18 cellular contexts compared by ENCODE assay signal in the genomic region with DNA sequence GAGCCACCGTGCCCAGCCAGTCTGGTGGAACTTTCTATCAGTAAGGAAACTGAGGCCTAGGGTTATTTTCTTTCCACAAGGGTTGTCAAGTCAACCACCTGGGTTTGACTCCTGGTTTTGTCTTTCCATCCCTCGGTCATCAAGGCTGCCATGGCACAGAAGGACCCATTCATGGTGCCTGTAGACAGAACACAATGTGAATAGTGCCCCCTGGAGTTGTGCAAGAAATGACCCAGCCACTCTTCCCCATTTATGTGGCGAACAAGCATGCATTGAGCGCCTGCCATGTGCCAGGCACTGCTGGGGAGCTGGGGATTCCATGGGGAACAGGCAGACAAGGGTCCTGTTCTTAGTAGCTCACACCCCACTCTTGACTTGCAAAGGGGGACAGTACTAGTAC. TPM values are rescaled to one million over a fixed set of nuclear protein-coding genes. Genes with fewer than 3 reads are reported as not detected.
DNase-seq lines count a peak whose midpoint lies in the region; ATAC-seq, FAIRE-seq and TF ChIP-seq lines count a peak whose summit lies in the region.
"Had no signal": no experiment of that assay in that cellular context is flagged by ENCODE, and none has a peak within 500 bp of the region (broad histone marks: within the 10 kb centered on the region; RNA-seq: fewer than 3 reads in every experiment).

No MANE protein-coding gene starts in this region.

- H2AK5ac ChIP-seq in H9 (ENCODE audit: insufficient read length, low read length): no peak overlapping the region

- TF ChIP-seq RAD21 in K562 (CRISPR knock-in tag; conservative IDR thresholded peaks at IDR 0.05 in 1 of 2, IDR thresholded peaks at IDR 0.05 in 1 of 2): no peak

- WGBS in H9 (ENCODE audit: extremely low coverage, insufficient read length, low lambda C conversion rate): no CpG with 5 or more reads among the region's 4 CpGs
- WGBS in K562 (ENCODE audit: insufficient coverage, low coverage, missing lambda C conversion rate): 86% methylated on average over 4 of the region's 4 CpGs

- H2BK120ac ChIP-seq in H9 (ENCODE audit: low read depth, low read length, poor library complexity, severe bottlenecking): no peak overlapping the region

- TF ChIP-seq POLR2A in K562 (conservative IDR thresholded peaks at IDR 0.05): no peak

- H3K27ac Mint-ChIP-seq in H9 (no peak overlapping the region), neural progenitor cell (no peak overlapping the region), Caco-2 (ENCODE audit: unreplicated experiment) (no peak overlapping the region)
- H3K27ac Mint-ChIP-seq: T-helper 1 cell treated with Interleukin-12 subunit alpha and Interleukin-12 subunit beta and Interleukin-4 antibody, amounts not matched to agents 30 μg/mL and 1 μg/mL, for 36 hours had no signal

- peaks cover 4% of the 10 kb centered on the region for H3K79me1 ChIP-seq in H9 (ENCODE audit: insufficient read depth, low read depth, low read length, poor library complexity, severe bottlenecking)

- no peak overlapping the region for H4K8ac ChIP-seq in H9 (replicated peaks; ENCODE audit: insufficient read length, low read depth, low read length)

- H2AFZ ChIP-seq in H9 (ENCODE audit: low read length) (no peak overlapping the region), K562 (ENCODE audit: low read depth, low read length) (no peak overlapping the region), neural progenitor cell (replicated peaks) (no peak overlapping the region)

- DNase-seq in H9 (no peak), K562 (ENCODE audit: extremely low read depth in 1 of 4, low spot score in 3 of 4) (peak in 1 of 4 experiments; percentile 6), neural progenitor cell (ENCODE audit: low spot score) (no peak), head of caudate nucleus (no peak), SW480 (ENCODE audit: low spot score) (no peak), Caco-2 (no peak), C1 segment of cervical spinal cord (lab: John Stamatoyannopoulos, UW) (no peak)
- DNase-seq: activated gamma-delta T cell treated with Interleukin-2 at 50 U/mL for 16 hours, aorta, cortex of kidney, DMS153, natural killer cell, retina had no signal

- H2BK5ac ChIP-seq in H9 (ENCODE audit: insufficient read length, low read length): peak overlapping the region; percentile 84

- H3K36me3 ChIP-seq in BLaER1 treated with 17β-estradiol and CSF1 and Interleukin-3, amounts not matched to agents 10 nM and 100 nM: peaks cover 0 to 30% (median 15%) of the 10 kb centered on the region in 11 experiments; a peak in 13 of 22 replicates
- H3K36me3 ChIP-seq in K562 (ENCODE audit: control insufficient read depth, insufficient read depth, low read length) (peaks cover 25% of the 10 kb centered on the region; the same call in 2 of the 3 replicates), neural progenitor cell (no peaks in the 10 kb centered on the region), Caco-2 (ENCODE audit: control insufficient read depth, insufficient read depth, low read length) (no peaks in the 10 kb centered on the region; the same call in 1 of the 2 replicates)
- H3K36me3 ChIP-seq: gastroesophageal sphincter had no signal

- no peak for TF ChIP-seq EP300 in K562 (IDR thresholded peaks at IDR 0.05; ENCODE audit: low read length)

- no peak overlapping the region for H3K23ac ChIP-seq in H9 (ENCODE audit: insufficient read length, low read depth, low read length)

- TF ChIP-seq CTCF in H9 (conservative IDR thresholded peaks at IDR 0.05): peak; percentile 55; the same call in 2 of the 3 replicates
- peak in 2 of 3 experiments; percentile 21 to 57; a peak in 2 of 6 replicates for TF ChIP-seq CTCF in K562 (IDR thresholded peaks at IDR 0.05 in 2 of 3, conservative IDR thresholded peaks at IDR 0.05 in 1 of 3; ENCODE audit: insufficient read depth in 2 of 3, low read depth in 1 of 3, low read length in 3 of 3)
- TF ChIP-seq CTCF in neural progenitor cell (IDR thresholded peaks at IDR 0.05): peak; percentile 22
- no peak for TF ChIP-seq CTCF in Caco-2 (IDR thresholded peaks at IDR 0.05; ENCODE audit: insufficient read depth in 1 of 2, low read depth in 1 of 2, low read length in 1 of 2, severe bottlenecking in 1 of 2, unreplicated experiment in 1 of 2)

- peaks cover 78 to 83% (median 81%) of the 10 kb centered on the region in 10 experiments for H3K4me1 ChIP-seq in BLaER1 treated with 17β-estradiol and CSF1 and Interleukin-3, amounts not matched to agents 10 nM and 100 nM
- H3K4me1 ChIP-seq in H9 (ENCODE audit: insufficient read depth, low read length) (no peaks in the 10 kb centered on the region; the same call in 1 of the 2 replicates), K562 (replicated peaks in 1 of 2; ENCODE audit: control insufficient read depth in 2 of 2, insufficient read depth in 2 of 2, low read length in 2 of 2) (peaks cover 26 to 42% of the 10 kb centered on the region in 2 experiments), neural progenitor cell (peaks cover 17% of the 10 kb centered on the region), Caco-2 (peaks cover 9% of the 10 kb centered on the region; the same call in 1 of the 2 replicates)

- H3K14ac ChIP-seq in H9 (ENCODE audit: insufficient read depth, low read length): no peak overlapping the region

- H3K56ac ChIP-seq in H9 (ENCODE audit: insufficient read length, low read depth, low read length): no peak overlapping the region

- no peaks in the 10 kb centered on the region for H3K27me3 ChIP-seq in BLaER1 treated with 17β-estradiol and CSF1 and Interleukin-3, amounts not matched to agents 10 nM and 100 nM
- H3K27me3 ChIP-seq in H9 (ENCODE audit: insufficient read depth, low read length): no peaks in the 10 kb centered on the region
- no peaks in the 10 kb centered on the region for H3K27me3 ChIP-seq in K562 (ENCODE audit: control insufficient read depth in 2 of 2, insufficient read depth in 2 of 2, low read length in 2 of 2)
- no peaks in the 10 kb centered on the region for H3K27me3 ChIP-seq in neural progenitor cell
- no peaks in the 10 kb centered on the region for H3K27me3 ChIP-seq in Caco-2 (replicated peaks; ENCODE audit: control insufficient read depth, insufficient read depth, low read length)
- H3K27me3 ChIP-seq: gastroesophageal sphincter had no signal

- peaks cover 12 to 83% (median 79%) of the 10 kb centered on the region in 11 experiments; a peak in 21 of 22 replicates for H4K20me1 ChIP-seq in BLaER1 treated with 17β-estradiol and CSF1 and Interleukin-3, amounts not matched to agents 10 nM and 100 nM
- H4K20me1 ChIP-seq in H9 (ENCODE audit: control insufficient read depth, insufficient read depth, insufficient read length): peaks cover 6% of the 10 kb centered on the region
- H4K20me1 ChIP-seq in K562 (replicated peaks; ENCODE audit: control insufficient read depth, insufficient read depth, low read length): peaks cover 24% of the 10 kb centered on the region
- H4K20me1 ChIP-seq in neural progenitor cell (ENCODE audit: low read depth): peaks cover 80% of the 10 kb centered on the region

- H3K9me3 Mint-ChIP-seq in H9: peaks cover 0 to 2% of the 10 kb centered on the region in 2 experiments; a peak in 1 of 5 replicates
- H3K9me3 Mint-ChIP-seq in neural progenitor cell: no peaks in the 10 kb centered on the region
- no peaks in the 10 kb centered on the region for H3K9me3 Mint-ChIP-seq in Caco-2 (ENCODE audit: unreplicated experiment)
- H3K9me3 Mint-ChIP-seq: natural killer cell; T-helper 1 cell treated with Interleukin-12 subunit alpha and Interleukin-12 subunit beta and Interleukin-4 antibody, amounts not matched to agents 30 μg/mL and 1 μg/mL, for 36 hours had no signal

- H3K23me2 ChIP-seq in H9 (ENCODE audit: insufficient read length, low read depth, low read length, poor library complexity, severe bottlenecking): peaks cover 13% of the 10 kb centered on the region

- peaks cover 8% of the 10 kb centered on the region for H3K9me1 ChIP-seq in K562 (ENCODE audit: control insufficient read depth, insufficient read depth, low read length)

- CTCF ChIA-PET in K562 (lab: Yijun Ruan, JAX; ENCODE audit: low intra/inter-chr PET ratio): no interaction called here
- CTCF ChIA-PET in Caco-2 (lab: Charles Lee): no interaction called here

- H3K27me3 Mint-ChIP-seq in H9 (ENCODE audit: low read depth) (no peaks in the 10 kb centered on the region), neural progenitor cell (ENCODE audit: insufficient read depth, low read depth) (peaks cover 7% of the 10 kb centered on the region), Caco-2 (ENCODE audit: insufficient read depth, unreplicated experiment) (no peaks in the 10 kb centered on the region)

- H2BK15ac ChIP-seq in H9 (ENCODE audit: low read depth, low read length): no peak overlapping the region

- no peak overlapping the region; a peak in 1 of 5 replicates for H3K4me3 Mint-ChIP-seq in H9
- H3K4me3 Mint-ChIP-seq in neural progenitor cell: no peak overlapping the region
- no peak overlapping the region for H3K4me3 Mint-ChIP-seq in Caco-2 (ENCODE audit: unreplicated experiment)
- H3K4me3 Mint-ChIP-seq: natural killer cell; T-helper 1 cell treated with Interleukin-12 subunit alpha and Interleukin-12 subunit beta and Interleukin-4 antibody, amounts not matched to agents 30 μg/mL and 1 μg/mL, for 36 hours had no signal

- H3T11ph ChIP-seq in H9 (ENCODE audit: low read length): no peak overlapping the region

- FAIRE-seq in K562 (lab: Jason Lieb, UNC): no peak

- POLR2A ChIA-PET in K562 (lab: Yijun Ruan, JAX): interaction anchor here (0.5 to 0.8 kb wide), 2 partner anchors 10 to 201 kb away, joined by 3 to 4 read pairs; no protein-coding TSS in a partner anchor
- POLR2A ChIA-PET in Caco-2 (lab: Charles Lee): no interaction called here

- no peak overlapping the region for H3K9ac ChIP-seq in BLaER1 treated with 17β-estradiol and CSF1 and Interleukin-3, amounts not matched to agents 10 nM and 100 nM
- H3K9ac ChIP-seq in H9 (ENCODE audit: extremely low read depth, insufficient read length, low read length) (no peak overlapping the region), K562 (ENCODE audit: insufficient read depth in 1 of 2, low read depth in 2 of 2, low read length in 2 of 2) (no peak overlapping the region), neural progenitor cell (no peak overlapping the region)
- H3K9ac ChIP-seq: KMS-11 had no signal

- H3K9me3 ChIP-seq in BLaER1 treated with 17β-estradiol and CSF1 and Interleukin-3, amounts not matched to agents 10 nM and 100 nM (replicated peaks in 1 of 11): no peaks in the 10 kb centered on the region
- no peaks in the 10 kb centered on the region for H3K9me3 ChIP-seq in H9 (ENCODE audit: control insufficient read depth, low read depth, low read length)
- no peaks in the 10 kb centered on the region for H3K9me3 ChIP-seq in K562 (replicated peaks; ENCODE audit: control insufficient read depth, insufficient read depth, low read depth, low read length)
- no peaks in the 10 kb centered on the region for H3K9me3 ChIP-seq in neural progenitor cell (ENCODE audit: low read depth)
- H3K9me3 ChIP-seq in Caco-2: no peaks in the 10 kb centered on the region
- H3K9me3 ChIP-seq: gastroesophageal sphincter had no signal

- H3K79me2 ChIP-seq in H9 (ENCODE audit: insufficient read depth, low read length): peaks cover 62% of the 10 kb centered on the region
- H3K79me2 ChIP-seq in K562 (ENCODE audit: control insufficient read depth, insufficient read depth, low read length): peaks cover 92% of the 10 kb centered on the region
- H3K79me2 ChIP-seq in neural progenitor cell (ENCODE audit: low read depth): peaks cover 92% of the 10 kb centered on the region

- no TSS peak for BruUV-seq in K562 (replicated peaks; lab: Mats Ljungman, UMichigan)
- BruUV-seq in Caco-2 (replicated peaks; lab: Mats Ljungman, UMichigan): no TSS peak

- intact Hi-C loops in K562 (cut with micrococcal nuclease): no loop called here
- intact Hi-C loops in head of caudate nucleus (cut with DNase I): no loop called here
- intact Hi-C loops in Caco-2 (cut with micrococcal nuclease; ENCODE audit: unreplicated experiment): no loop called here

- H4K91ac ChIP-seq in H9 (ENCODE audit: insufficient read length, low read depth, low read length): no peak overlapping the region

- H3K4me1 Mint-ChIP-seq in H9 (peaks cover 39 to 50% of the 10 kb centered on the region in 2 experiments), neural progenitor cell (peaks cover 41% of the 10 kb centered on the region), Caco-2 (ENCODE audit: low read depth, unreplicated experiment) (peaks cover 12% of the 10 kb centered on the region)

- no peak overlapping the region for H3K4me3 ChIP-seq in BLaER1 treated with 17β-estradiol and CSF1 and Interleukin-3, amounts not matched to agents 10 nM and 100 nM
- H3K4me3 ChIP-seq in K562 (no peak overlapping the region), neural progenitor cell (no peak overlapping the region), Caco-2 (ENCODE audit: low read depth, low read length) (no peak overlapping the region)
- H3K4me3 ChIP-seq: gastroesophageal sphincter had no signal

- no peak overlapping the region for H3K27ac ChIP-seq in BLaER1 treated with 17β-estradiol and CSF1 and Interleukin-3, amounts not matched to agents 10 nM and 100 nM
- H3K27ac ChIP-seq in H9 (ENCODE audit: insufficient read length, low read depth, low read length) (no peak overlapping the region), K562 (ENCODE audit: extremely low read depth, low read depth, low read length) (no peak overlapping the region), neural progenitor cell (no peak overlapping the region)
- H3K27ac ChIP-seq: epithelial cell of prostate, gastroesophageal sphincter, KMS-11 had no signal

- H2BK20ac ChIP-seq in H9 (ENCODE audit: low read depth, low read length, poor library complexity, severe bottlenecking): no peak overlapping the region

- H3K18ac ChIP-seq in H9 (ENCODE audit: insufficient read length, low read depth, low read length): no peak overlapping the region

- no peak overlapping the region for H4K5ac ChIP-seq in H9 (ENCODE audit: insufficient read length, low read depth, low read length)

- peaks cover 11 to 22% (median 14%) of the 10 kb centered on the region in 3 experiments; a peak in 6 of 7 replicates for H3K36me3 Mint-ChIP-seq in H9 (ENCODE audit: insufficient read depth in 1 of 3, low read depth in 3 of 3)
- H3K36me3 Mint-ChIP-seq in neural progenitor cell: peaks cover 21% of the 10 kb centered on the region
- H3K36me3 Mint-ChIP-seq in Caco-2 (ENCODE audit: insufficient read depth, unreplicated experiment): peaks cover 16% of the 10 kb centered on the region
- H3K36me3 Mint-ChIP-seq: natural killer cell had no signal

- in situ Hi-C loops in K562 (cut with MboI): no loop called here

- ATAC-seq in K562: no peak
- ATAC-seq: gastroesophageal sphincter, natural killer cell had no signal

- H2BK12ac ChIP-seq in H9 (ENCODE audit: insufficient read length, low read depth, low read length): no peak overlapping the region

- peak overlapping the region; percentile 27 to 99 (median 91) for H3K4me2 ChIP-seq in BLaER1 treated with 17β-estradiol and CSF1 and Interleukin-3, amounts not matched to agents 10 nM and 100 nM
- H3K4me2 ChIP-seq in H9 (ENCODE audit: insufficient read depth, insufficient read length, low read length) (no peak overlapping the region), K562 (ENCODE audit: insufficient read depth, low read length) (0 out of 2 replicates have a peak overlapping the region, but pooled peaks have one; percentile 11), neural progenitor cell (no peak overlapping the region)

- H3F3A ChIP-seq in neural progenitor cell (ENCODE audit: low read depth): peaks cover 14% of the 10 kb centered on the region

- no peak overlapping the region for H3K4ac ChIP-seq in H9 (ENCODE audit: low read depth, low read length)

RNA-seq across cellular contexts. Expression of gene SMARCA4, which starts 4.1 kb away (rescaled TPM):
- total RNA-seq in H9 (2021) (245 and 261 TPM in 2 replicates), K562 (2014; rRNA removed) (125 and 134 TPM in 2 replicates), K562 (2014; rRNA removed; fragmentation: Illumina TruSeq; extraction: Trizol) (45.7 and 48.4 TPM in 2 replicates), K562 (2015; rRNA removed; fragmentation: Illumina TruSeq; extraction: Trizol) (52.1 and 54.1 TPM in 2 replicates), K562 (2021) (194 and 207 TPM in 2 replicates), neural progenitor cell (ENCODE audit: low replicate concordance) (169 and 257 TPM in 2 replicates), Caco-2 (2022) (171 and 180 TPM in 2 replicates)
- total RNA-seq in K562 (2011; cell fraction: chromatin; rRNA removed; ENCODE audit: low replicate concordance): 239 and 474 TPM in 2 replicates
- total RNA-seq in K562 (2011; cell fraction: nucleolus; rRNA removed): 201 and 202 TPM in 2 replicates
- 194 and 219 TPM in 2 replicates for total RNA-seq in K562 (2011; cell fraction: nucleoplasm; rRNA removed)
- polyA plus RNA-seq in K562 (2011; rRNA removed) (40.7 and 69.1 TPM in 2 replicates), K562 (2014; fragmentation: Illumina TruSeq; extraction: Trizol) (98.6 and 118 TPM in 2 replicates), K562 (2014; fragmentation: Nextera tagmentation; extraction: Ambion mirVana) (10 to 100 TPM; 19.3 to 24.8 TPM), K562 (2014; rRNA removed) (68.9 and 84.5 TPM in 2 replicates)
- 50.9 and 53.3 TPM in 2 replicates for polyA plus RNA-seq in K562 (2011; cell fraction: cytosol; rRNA removed)
- 84.2 and 133 TPM in 2 replicates for polyA plus RNA-seq in K562 (2011; cell fraction: nucleus; rRNA removed)
- 118 and 172 TPM in 2 replicates for polyA plus RNA-seq in K562 (2012)
- polyA minus RNA-seq in K562 (2011; rRNA and poly(A)+ RNA removed): 91.0 and 105 TPM in 2 replicates
- polyA minus RNA-seq in K562 (2011; cell fraction: cytosol; rRNA and poly(A)+ RNA removed): 157 and 194 TPM in 2 replicates
- 68.0 and 102 TPM in 2 replicates for polyA minus RNA-seq in K562 (2011; cell fraction: nucleus; rRNA and poly(A)+ RNA removed)

RNA-seq across cellular contexts. Expression of gene TIMM29, which starts 36.3 kb away (rescaled TPM):
- total RNA-seq in H9 (2021) (23.4 and 26.8 TPM in 2 replicates), K562 (2014; rRNA removed) (29.4 and 32.7 TPM in 2 replicates), K562 (2014; rRNA removed; fragmentation: Illumina TruSeq; extraction: Trizol) (18.5 and 19.9 TPM in 2 replicates), K562 (2015; rRNA removed; fragmentation: Illumina TruSeq; extraction: Trizol) (20.2 and 20.7 TPM in 2 replicates), K562 (2021) (23.8 and 24.7 TPM in 2 replicates), neural progenitor cell (ENCODE audit: low replicate concordance) (24.4 and 34.9 TPM in 2 replicates), Caco-2 (2022) (30.4 and 31.1 TPM in 2 replicates)
- total RNA-seq in K562 (2011; cell fraction: chromatin; rRNA removed; ENCODE audit: low replicate concordance): 9.9 and 25.8 TPM in 2 replicates
- total RNA-seq in K562 (2011; cell fraction: nucleolus; rRNA removed): 30.1 and 31.0 TPM in 2 replicates
- total RNA-seq in K562 (2011; cell fraction: nucleoplasm; rRNA removed): 14.4 and 15.4 TPM in 2 replicates
- polyA plus RNA-seq in K562 (2011; rRNA removed) (11.0 and 13.2 TPM in 2 replicates), K562 (2014; fragmentation: Illumina TruSeq; extraction: Trizol) (13.8 and 13.9 TPM in 2 replicates), K562 (2014; fragmentation: Nextera tagmentation; extraction: Ambion mirVana) (1 to 10 TPM; 2.4 to 3.2 TPM), K562 (2014; rRNA removed) (16.3 and 17.5 TPM in 2 replicates)
- polyA plus RNA-seq in K562 (2011; cell fraction: cytosol; rRNA removed): 10.3 and 20.8 TPM in 2 replicates
- 7.8 and 11.2 TPM in 2 replicates for polyA plus RNA-seq in K562 (2011; cell fraction: nucleus; rRNA removed)
- polyA plus RNA-seq in K562 (2012): 17.4 and 20.2 TPM in 2 replicates
- 2.6 and 2.9 TPM in 2 replicates for polyA minus RNA-seq in K562 (2011; rRNA and poly(A)+ RNA removed)
- 4.8 and 6.6 TPM in 2 replicates for polyA minus RNA-seq in K562 (2011; cell fraction: cytosol; rRNA and poly(A)+ RNA removed)
- 5.7 and 7.8 TPM in 2 replicates for polyA minus RNA-seq in K562 (2011; cell fraction: nucleus; rRNA and poly(A)+ RNA removed)

RNA-seq across cellular contexts. Expression of gene YIPF2, which starts 36.5 kb away (rescaled TPM):
- total RNA-seq in H9 (2021) (58.2 and 60.2 TPM in 2 replicates), K562 (2014; rRNA removed) (65.2 and 80.4 TPM in 2 replicates), K562 (2014; rRNA removed; fragmentation: Illumina TruSeq; extraction: Trizol) (10.3 and 12.1 TPM in 2 replicates), K562 (2015; rRNA removed; fragmentation: Illumina TruSeq; extraction: Trizol) (31.6 and 32.5 TPM in 2 replicates), K562 (2021) (51.6 and 56.3 TPM in 2 replicates), neural progenitor cell (ENCODE audit: low replicate concordance) (11.9 and 36.8 TPM in 2 replicates), Caco-2 (2022) (70.9 and 78.1 TPM in 2 replicates)
- total RNA-seq in K562 (2011; cell fraction: chromatin; rRNA removed; ENCODE audit: low replicate concordance): 41.8 and 150 TPM in 2 replicates
- 200 and 225 TPM in 2 replicates for total RNA-seq in K562 (2011; cell fraction: nucleolus; rRNA removed)
- total RNA-seq in K562 (2011; cell fraction: nucleoplasm; rRNA removed): 96.4 and 107 TPM in 2 replicates
- polyA plus RNA-seq in K562 (2011; rRNA removed) (40.5 and 69.1 TPM in 2 replicates), K562 (2014; fragmentation: Illumina TruSeq; extraction: Trizol) (20.4 and 44.1 TPM in 2 replicates), K562 (2014; fragmentation: Nextera tagmentation; extraction: Ambion mirVana) (1 to 10 TPM; 1.3 to 2.2 TPM), K562 (2014; rRNA removed) (64.3 and 74.2 TPM in 2 replicates)
- 114 and 210 TPM in 2 replicates for polyA plus RNA-seq in K562 (2011; cell fraction: cytosol; rRNA removed)
- 175 and 177 TPM in 2 replicates for polyA plus RNA-seq in K562 (2011; cell fraction: nucleus; rRNA removed)
- 41.2 and 77.2 TPM in 2 replicates for polyA plus RNA-seq in K562 (2012)
- 15.6 and 19.6 TPM in 2 replicates for polyA minus RNA-seq in K562 (2011; rRNA and poly(A)+ RNA removed)
- polyA minus RNA-seq in K562 (2011; cell fraction: cytosol; rRNA and poly(A)+ RNA removed): 56.2 and 63.8 TPM in 2 replicates
- polyA minus RNA-seq in K562 (2011; cell fraction: nucleus; rRNA and poly(A)+ RNA removed): 26.0 and 30.7 TPM in 2 replicates

Comparison
In these comparisons a context has a peak if more than half of its experiments do, and no peak if none do; other contexts are left out.
1. H3K4me2 ChIP-seq: peak in BLaER1 treated with 17β-estradiol and CSF1 and Interleukin-3, amounts not matched to agents 10 nM and 100 nM (11 of 11) and K562 (single experiment); none in H9 (single experiment) and neural progenitor cell (single experiment).
2. CTCF ChIP-seq: peak in H9 (single experiment), K562 (2 of 3) and neural progenitor cell (single experiment); none in Caco-2 (0 of 2).